In genomic region chr2:54568876-54569298, GRCh38 we compare ENCODE assay signal across 8 cellular contexts.
DNase-seq lines count a peak whose midpoint lies in the region; ATAC-seq and TF ChIP-seq lines count a peak whose summit lies in the region.

No MANE protein-coding gene starts in this region.

- H3K4me1 ChIP-seq in DOHH2 (ENCODE audit: control insufficient read depth, low read length) (peaks cover 48% of the 10 kb centered on the region), OCI-LY3 (ENCODE audit: low read length) (peaks cover 41% of the 10 kb centered on the region), liver (ENCODE audit: control insufficient read depth in 4 of 4, insufficient read depth in 4 of 4, low read length in 3 of 4) (peaks cover 36 to 96% (median 87%) of the 10 kb centered on the region in 4 donors)

- intact Hi-C loops in dorsolateral prefrontal cortex (cut with DNase I): no loop called here

- H3K27ac ChIP-seq in DOHH2 (ENCODE audit: low read depth, low read length) (no peak overlapping the region), OCI-LY3 (ENCODE audit: low read length) (no peak overlapping the region), liver (ENCODE audit: low read depth in 1 of 2, low read length in 2 of 2) (peak overlapping the region; percentile 9 to 40), dorsolateral prefrontal cortex (peak overlapping the region in 2 of 59 donors; percentile 5 to 21)

- H3K79me2 ChIP-seq in DOHH2 (ENCODE audit: control insufficient read depth, low read length) (no peaks in the 10 kb centered on the region; the same call in 1 of the 2 replicates), OCI-LY3 (ENCODE audit: low read length) (no peaks in the 10 kb centered on the region; the same call in 1 of the 2 replicates)

- 26% methylated on average over 5 of the region's 5 CpGs for WGBS in liver

- TF ChIP-seq CTCF in DOHH2 (IDR thresholded peaks at IDR 0.05; ENCODE audit: low read depth, low read length, poor library complexity, severe bottlenecking) (no peak), OCI-LY3 (IDR thresholded peaks at IDR 0.05; ENCODE audit: low read depth, low read length) (no peak), liver (IDR thresholded peaks at IDR 0.05; ENCODE audit: low read depth, low read length, missing input control) (no peak), dorsolateral prefrontal cortex (IDR thresholded peaks at IDR 0.05 in 54 of 56, conservative IDR thresholded peaks at IDR 0.05 in 2 of 56; ENCODE audit: low read depth in 1 of 56, partially characterized antibody in 56 of 56) (no peak)

- H3F3A ChIP-seq in DOHH2 (ENCODE audit: control insufficient read depth, insufficient read depth): 0 out of 2 replicates have a peak, but pooled peaks cover 3% of the 10 kb centered on the region

- no peak overlapping the region for H2AFZ ChIP-seq in OCI-LY3 (ENCODE audit: low read depth, low read length)

- H3K36me3 ChIP-seq in DOHH2 (ENCODE audit: control insufficient read depth, low read length) (no peaks in the 10 kb centered on the region), OCI-LY3 (replicated peaks; ENCODE audit: low read depth, low read length) (no peaks in the 10 kb centered on the region), liver (ENCODE audit: control insufficient read depth in 4 of 4, insufficient read depth in 3 of 4, low read depth in 1 of 4, low read length in 3 of 4) (peaks cover 0 to 2% (median 0%) of the 10 kb centered on the region in 4 donors), H7 (replicated peaks; ENCODE audit: control insufficient read depth, insufficient read depth, low read length) (no peaks in the 10 kb centered on the region)

- H3K9ac ChIP-seq in OCI-LY3 (ENCODE audit: low read length) (no peak overlapping the region), liver (ENCODE audit: low read depth in 1 of 2, low read length in 2 of 2) (peak overlapping the region in 1 of 2 donors; percentile 21)

- H3K27me3 ChIP-seq in DOHH2 (ENCODE audit: control insufficient read depth, low read length) (0 out of 2 replicates have a peak, but pooled peaks cover 3% of the 10 kb centered on the region), OCI-LY3 (ENCODE audit: low read depth, low read length) (no peaks in the 10 kb centered on the region), liver (ENCODE audit: control insufficient read depth in 4 of 4, insufficient read depth in 4 of 4, low read length in 3 of 4) (no peaks in the 10 kb centered on the region), dorsolateral prefrontal cortex (no peaks in the 10 kb centered on the region), H7 (ENCODE audit: control insufficient read depth, insufficient read depth, low read length) (no peaks in the 10 kb centered on the region)

- TF ChIP-seq RAD21 in liver (IDR thresholded peaks at IDR 0.05): no peak

- H4K20me1 ChIP-seq in DOHH2 (ENCODE audit: control insufficient read depth, insufficient read depth, low read depth, low read length): no peaks in the 10 kb centered on the region
- H4K20me1 ChIP-seq in OCI-LY3 (ENCODE audit: insufficient read depth, low read length): no peaks in the 10 kb centered on the region

- DNase-seq in stimulated activated CD4-positive, alpha-beta T cell treated with anti-CD3 and anti-CD28 coated beads, Interleukin-2, amount 100 ng/mL, for 24 hours: no peak
- DNase-seq in dorsolateral prefrontal cortex (no peak), H7 (no peak)
- no peak for DNase-seq in stimulated activated CD4-positive, alpha-beta T cell treated with anti-CD3 and anti-CD28 coated beads, Interleukin-2, amount 100 ng/mL, for 48 hours

- H3K4me2 ChIP-seq in DOHH2 (ENCODE audit: low read length) (peak overlapping the region; percentile 62), OCI-LY3 (ENCODE audit: low read length) (peak overlapping the region; percentile 63)

- ATAC-seq in GM21447 (IDR thresholded peaks at IDR 0.05; ENCODE audit: unreplicated experiment): peak; percentile 39

- H3K9me2 ChIP-seq in DOHH2 (replicated peaks; ENCODE audit: control insufficient read depth, low read length): no peaks in the 10 kb centered on the region

- H3K4me3 ChIP-seq in DOHH2 (ENCODE audit: low read length) (peak overlapping the region; percentile 3; the same call in 1 of the 2 replicates), OCI-LY3 (ENCODE audit: low read length) (peak overlapping the region; percentile 35), liver (ENCODE audit: low read depth in 1 of 3, low read length in 3 of 3) (no peak overlapping the region), dorsolateral prefrontal cortex (no peak overlapping the region), H7 (ENCODE audit: insufficient read depth, low read depth, low read length) (no peak overlapping the region)

- H3K9me3 ChIP-seq in DOHH2 (ENCODE audit: control insufficient read depth, insufficient read depth, low read length) (no peaks in the 10 kb centered on the region), OCI-LY3 (ENCODE audit: insufficient read depth, low read length) (no peaks in the 10 kb centered on the region), liver (ENCODE audit: control insufficient read depth in 4 of 4, low read length in 3 of 4) (no peaks in the 10 kb centered on the region)

TF ChIP-seq in liver, 16 proteins besides CTCF, POLR2A, EP300 and RAD21:
- TF ChIP-seq YY1 (IDR thresholded peaks at IDR 0.05): no peak
- no peak for TF ChIP-seq EGR1 (IDR thresholded peaks at IDR 0.05; ENCODE audit: low read depth in 2 of 2)
- no peak for TF ChIP-seq TAF1 (conservative IDR thresholded peaks at IDR 0.05)
- TF ChIP-seq, protein P1, sequence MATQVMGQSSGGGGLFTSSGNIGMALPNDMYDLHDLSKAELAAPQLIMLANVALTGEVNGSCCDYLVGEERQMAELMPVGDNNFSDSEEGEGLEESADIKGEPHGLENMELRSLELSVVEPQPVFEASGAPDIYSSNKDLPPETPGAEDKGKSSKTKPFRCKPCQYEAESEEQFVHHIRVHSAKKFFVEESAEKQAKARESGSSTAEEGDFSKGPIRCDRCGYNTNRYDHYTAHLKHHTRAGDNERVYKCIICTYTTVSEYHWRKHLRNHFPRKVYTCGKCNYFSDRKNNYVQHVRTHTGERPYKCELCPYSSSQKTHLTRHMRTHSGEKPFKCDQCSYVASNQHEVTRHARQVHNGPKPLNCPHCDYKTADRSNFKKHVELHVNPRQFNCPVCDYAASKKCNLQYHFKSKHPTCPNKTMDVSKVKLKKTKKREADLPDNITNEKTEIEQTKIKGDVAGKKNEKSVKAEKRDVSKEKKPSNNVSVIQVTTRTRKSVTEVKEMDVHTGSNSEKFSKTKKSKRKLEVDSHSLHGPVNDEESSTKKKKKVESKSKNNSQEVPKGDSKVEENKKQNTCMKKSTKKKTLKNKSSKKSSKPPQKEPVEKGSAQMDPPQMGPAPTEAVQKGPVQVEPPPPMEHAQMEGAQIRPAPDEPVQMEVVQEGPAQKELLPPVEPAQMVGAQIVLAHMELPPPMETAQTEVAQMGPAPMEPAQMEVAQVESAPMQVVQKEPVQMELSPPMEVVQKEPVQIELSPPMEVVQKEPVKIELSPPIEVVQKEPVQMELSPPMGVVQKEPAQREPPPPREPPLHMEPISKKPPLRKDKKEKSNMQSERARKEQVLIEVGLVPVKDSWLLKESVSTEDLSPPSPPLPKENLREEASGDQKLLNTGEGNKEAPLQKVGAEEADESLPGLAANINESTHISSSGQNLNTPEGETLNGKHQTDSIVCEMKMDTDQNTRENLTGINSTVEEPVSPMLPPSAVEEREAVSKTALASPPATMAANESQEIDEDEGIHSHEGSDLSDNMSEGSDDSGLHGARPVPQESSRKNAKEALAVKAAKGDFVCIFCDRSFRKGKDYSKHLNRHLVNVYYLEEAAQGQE (IDR thresholded peaks at IDR 0.05): no peak
- no peak for TF ChIP-seq MAX (IDR thresholded peaks at IDR 0.05)
- no peak for TF ChIP-seq HNF4A (conservative IDR thresholded peaks at IDR 0.05)
- TF ChIP-seq, protein P2, sequence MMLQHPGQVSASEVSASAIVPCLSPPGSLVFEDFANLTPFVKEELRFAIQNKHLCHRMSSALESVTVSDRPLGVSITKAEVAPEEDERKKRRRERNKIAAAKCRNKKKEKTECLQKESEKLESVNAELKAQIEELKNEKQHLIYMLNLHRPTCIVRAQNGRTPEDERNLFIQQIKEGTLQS (IDR thresholded peaks at IDR 0.05): no peak
- no peak for TF ChIP-seq FOXA2 (IDR thresholded peaks at IDR 0.05)
- TF ChIP-seq ZBTB33 (IDR thresholded peaks at IDR 0.05): no peak
- no peak for TF ChIP-seq RXRA (IDR thresholded peaks at IDR 0.05)
- no peak for TF ChIP-seq SP1 (IDR thresholded peaks at IDR 0.05)
- TF ChIP-seq GABPA (IDR thresholded peaks at IDR 0.05 in 1 of 2, conservative IDR thresholded peaks at IDR 0.05 in 1 of 2): no peak
- no peak for TF ChIP-seq FOXA1 (IDR thresholded peaks at IDR 0.05)
- no peak for TF ChIP-seq HNF4G (IDR thresholded peaks at IDR 0.05)
- TF ChIP-seq NR2F2 (IDR thresholded peaks at IDR 0.05): no peak
- no peak for TF ChIP-seq JUND (IDR thresholded peaks at IDR 0.05)

Comparison
In these comparisons a context has a peak if more than half of its experiments do, and no peak if none do; other contexts are left out.
1. H3K27ac ChIP-seq: peak in liver (2 of 2); none in DOHH2 (single experiment) and OCI-LY3 (single experiment).
2. H3K4me3 ChIP-seq: peak in DOHH2 (single experiment) and OCI-LY3 (single experiment); none in liver (0 of 3), dorsolateral prefrontal cortex (0 of 59) and H7 (single experiment).